ENCODE assay signal across 10 cellular contexts in genomic region chr13:26784704-26785639, GRCh38. TPM values are rescaled to one million over a fixed set of nuclear protein-coding genes. Genes with fewer than 3 reads are reported as not detected.
DNase-seq lines count a peak whose midpoint lies in the region; ATAC-seq lines count a peak whose summit lies in the region.
"Had no signal": no experiment of that assay in that cellular context is flagged by ENCODE, and none has a peak within 500 bp of the region (broad histone marks: within the 10 kb centered on the region; RNA-seq: fewer than 3 reads in every experiment).

No MANE protein-coding gene starts in this region.

- DNase-seq in activated CD4-positive, alpha-beta T cell treated with anti-CD3 and anti-CD28 coated beads, Interleukin-2, amount 10 ng/mL, durations not matched to agents 24 days and 14 days, result no peak
- DNase-seq in activated CD4-positive, alpha-beta T cell treated with anti-CD3 and anti-CD28 coated beads, Interleukin-2, amount 50 U/mL, for 4 hours, result no peak
- DNase-seq in MV-4-11 (lab: John Stamatoyannopoulos, UW) (peak; percentile 6), DMS 273 (lab: John Stamatoyannopoulos, UW; ENCODE audit: unreplicated experiment) (no peak), NCI-H1694 (lab: John Stamatoyannopoulos, UW) (no peak), COLO668 (lab: John Stamatoyannopoulos, UW; ENCODE audit: unreplicated experiment) (no peak)
- DNase-seq in stimulated activated effector memory CD8-positive, alpha-beta T cell treated with anti-CD3 and anti-CD28 coated beads, Interleukin-12 subunit alpha, Interleukin-12 subunit beta, amount 100 ng/mL, for 72 hours (ENCODE audit: low spot score in 2 of 2), result no peak
- DNase-seq: HCEC 1CT, NCI-H226 had no signal

- peaks cover 4% of the 10 kb centered on the region for H3K4me1 Mint-ChIP-seq in activated CD4-positive, alpha-beta T cell treated with anti-CD3 and anti-CD28 coated beads, Interleukin-2, amount 10 ng/mL, durations not matched to agents 24 days and 14 days
- peaks cover 10% of the 10 kb centered on the region for H3K4me1 Mint-ChIP-seq in dendritic cell treated with granulocyte-macrophage colony-stimulating factor and Interleukin-4, amounts not matched to agents 40 ng/mL and 50 ng/mL, for 4 days (ENCODE audit: low read depth)
- peaks cover 17% of the 10 kb centered on the region for H3K4me1 Mint-ChIP-seq in stimulated activated effector memory CD8-positive, alpha-beta T cell treated with anti-CD3 and anti-CD28 coated beads, Interleukin-12 subunit alpha, Interleukin-12 subunit beta, amount 100 ng/mL, for 72 hours

- peaks cover 5% of the 10 kb centered on the region for H3K9me3 Mint-ChIP-seq in activated CD4-positive, alpha-beta T cell treated with anti-CD3 and anti-CD28 coated beads, Interleukin-2, amount 10 ng/mL, durations not matched to agents 24 days and 14 days
- H3K9me3 Mint-ChIP-seq in dendritic cell treated with granulocyte-macrophage colony-stimulating factor and Interleukin-4, amounts not matched to agents 40 ng/mL and 50 ng/mL, for 4 days, result no peaks in the 10 kb centered on the region
- H3K9me3 Mint-ChIP-seq in stimulated activated effector memory CD8-positive, alpha-beta T cell treated with anti-CD3 and anti-CD28 coated beads, Interleukin-12 subunit alpha, Interleukin-12 subunit beta, amount 100 ng/mL, for 72 hours, result peaks cover 2% of the 10 kb centered on the region

- peak; percentile 53 for ATAC-seq in stimulated activated effector memory CD8-positive, alpha-beta T cell treated with anti-CD3 and anti-CD28 coated beads, Interleukin-12 subunit alpha, Interleukin-12 subunit beta, amount 100 ng/mL, for 72 hours

- peaks cover 13% of the 10 kb centered on the region for H3K27me3 Mint-ChIP-seq in activated CD4-positive, alpha-beta T cell treated with anti-CD3 and anti-CD28 coated beads, Interleukin-2, amount 10 ng/mL, durations not matched to agents 24 days and 14 days
- H3K27me3 Mint-ChIP-seq in dendritic cell treated with granulocyte-macrophage colony-stimulating factor and Interleukin-4, amounts not matched to agents 40 ng/mL and 50 ng/mL, for 4 days, result peaks cover 15% of the 10 kb centered on the region

- H3K36me3 Mint-ChIP-seq in activated CD4-positive, alpha-beta T cell treated with anti-CD3 and anti-CD28 coated beads, Interleukin-2, amount 10 ng/mL, durations not matched to agents 24 days and 14 days (ENCODE audit: low read depth), result no peaks in the 10 kb centered on the region
- H3K36me3 Mint-ChIP-seq in dendritic cell treated with granulocyte-macrophage colony-stimulating factor and Interleukin-4, amounts not matched to agents 40 ng/mL and 50 ng/mL, for 4 days (ENCODE audit: low read depth), result no peaks in the 10 kb centered on the region
- H3K36me3 Mint-ChIP-seq in stimulated activated effector memory CD8-positive, alpha-beta T cell treated with anti-CD3 and anti-CD28 coated beads, Interleukin-12 subunit alpha, Interleukin-12 subunit beta, amount 100 ng/mL, for 72 hours, result no peaks in the 10 kb centered on the region

- H3K27ac Mint-ChIP-seq in activated CD4-positive, alpha-beta T cell treated with anti-CD3 and anti-CD28 coated beads, Interleukin-2, amount 10 ng/mL, durations not matched to agents 24 days and 14 days, result no peak overlapping the region
- no peak overlapping the region for H3K27ac Mint-ChIP-seq in dendritic cell treated with granulocyte-macrophage colony-stimulating factor and Interleukin-4, amounts not matched to agents 40 ng/mL and 50 ng/mL, for 4 days
- peak overlapping the region; percentile 79 for H3K27ac Mint-ChIP-seq in stimulated activated effector memory CD8-positive, alpha-beta T cell treated with anti-CD3 and anti-CD28 coated beads, Interleukin-12 subunit alpha, Interleukin-12 subunit beta, amount 100 ng/mL, for 72 hours

- intact Hi-C loops in activated CD4-positive, alpha-beta T cell treated with anti-CD3 and anti-CD28 coated beads, Interleukin-2, amount 10 ng/mL, durations not matched to agents 24 days and 14 days (cut with micrococcal nuclease), result no loop called here
- intact Hi-C loops in dendritic cell treated with granulocyte-macrophage colony-stimulating factor and Interleukin-4, amounts not matched to agents 40 ng/mL and 50 ng/mL, for 4 days (cut with micrococcal nuclease), result no loop called here

- peak overlapping the region; percentile 71 for H3K4me3 Mint-ChIP-seq in activated CD4-positive, alpha-beta T cell treated with anti-CD3 and anti-CD28 coated beads, Interleukin-2, amount 10 ng/mL, durations not matched to agents 24 days and 14 days
- H3K4me3 Mint-ChIP-seq in dendritic cell treated with granulocyte-macrophage colony-stimulating factor and Interleukin-4, amounts not matched to agents 40 ng/mL and 50 ng/mL, for 4 days, result peak overlapping the region; percentile 55
- peak overlapping the region; percentile 70 for H3K4me3 Mint-ChIP-seq in stimulated activated effector memory CD8-positive, alpha-beta T cell treated with anti-CD3 and anti-CD28 coated beads, Interleukin-12 subunit alpha, Interleukin-12 subunit beta, amount 100 ng/mL, for 72 hours

RNA-seq across cellular contexts. Expression of gene GPR12, which starts 24.4 kb away (rescaled TPM):
- total RNA-seq in activated CD4-positive, alpha-beta T cell treated with anti-CD3 and anti-CD28 coated beads, Interleukin-2, amount 10 ng/mL, durations not matched to agents 24 days and 14 days, result not detected in 2 replicates
